In the genomic region with DNA sequence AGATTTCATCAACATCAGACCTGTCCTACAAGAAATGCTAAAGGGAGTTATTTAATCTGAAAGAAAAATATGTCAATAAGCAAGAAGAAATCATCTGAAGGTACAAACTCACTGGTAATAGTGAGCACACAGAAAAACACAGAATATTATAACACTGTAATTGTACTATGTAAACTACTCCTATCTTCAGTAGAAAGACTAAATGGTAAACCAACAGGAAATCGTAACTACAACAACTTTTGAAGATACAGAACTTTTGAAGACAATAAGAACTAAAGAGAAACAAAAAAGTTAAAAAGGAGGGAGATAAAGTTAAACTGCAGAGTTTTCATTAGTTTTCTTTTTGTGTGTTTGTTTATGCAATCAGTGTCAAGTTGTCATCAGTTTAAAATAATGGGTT, we compare ENCODE assay signal across 16 cellular contexts. TPM values are rescaled to one million over a fixed set of nuclear protein-coding genes. Genes with fewer than 3 reads are reported as not detected.
DNase-seq lines count a peak whose midpoint lies in the region; ATAC-seq and TF ChIP-seq lines count a peak whose summit lies in the region.
"Had no signal": no experiment of that assay in that cellular context is flagged by ENCODE, and none has a peak within 500 bp of the region (broad histone marks: within the 10 kb centered on the region; RNA-seq: fewer than 3 reads in every experiment).

No MANE protein-coding gene starts in this region.

- intact Hi-C loops in activated CD4-positive, alpha-beta T cell treated with anti-CD3 and anti-CD28 coated beads, Interleukin-2, amount 10 ng/mL, durations not matched to agents 24 days and 14 days (cut with micrococcal nuclease) = no loop called here
- intact Hi-C loops in CD4-positive, alpha-beta T cell (cut with DNase I, micrococcal nuclease) = no loop called here

- peak overlapping the region; percentile 60 for H3K27ac Mint-ChIP-seq in activated CD4-positive, alpha-beta T cell treated with anti-CD3 and anti-CD28 coated beads, Interleukin-2, amount 10 ng/mL, durations not matched to agents 24 days and 14 days
- peak overlapping the region; percentile 78 for H3K27ac Mint-ChIP-seq in CD4-positive, alpha-beta T cell
- peak overlapping the region; percentile 82 for H3K27ac Mint-ChIP-seq in T-helper 2 cell treated with Interferon-gamma antibody and Interleukin-4, amounts not matched to agents 5 μg/mL and 100 μg/mL, for 36 hours
- peak overlapping the region; percentile 81 for H3K27ac Mint-ChIP-seq in central memory CD8-positive, alpha-beta T cell (ENCODE audit: low read depth)

- H3K27me3 ChIP-seq in CD4-positive, alpha-beta T cell (ENCODE audit: control insufficient read depth, insufficient read depth, low read length) = no peaks in the 10 kb centered on the region

- no peaks in the 10 kb centered on the region for H3K27me3 Mint-ChIP-seq in activated CD4-positive, alpha-beta T cell treated with anti-CD3 and anti-CD28 coated beads, Interleukin-2, amount 10 ng/mL, durations not matched to agents 24 days and 14 days
- no peaks in the 10 kb centered on the region for H3K27me3 Mint-ChIP-seq in CD4-positive, alpha-beta T cell
- no peaks in the 10 kb centered on the region for H3K27me3 Mint-ChIP-seq in T-helper 2 cell treated with Interferon-gamma antibody and Interleukin-4, amounts not matched to agents 5 μg/mL and 100 μg/mL, for 36 hours (ENCODE audit: low read depth)
- no peaks in the 10 kb centered on the region for H3K27me3 Mint-ChIP-seq in central memory CD8-positive, alpha-beta T cell

- CTCF ChIA-PET in CD4-positive, alpha-beta T cell (lab: Charles Lee) = no interaction called here

- peak overlapping the region; percentile 56 for H3K4me3 Mint-ChIP-seq in activated CD4-positive, alpha-beta T cell treated with anti-CD3 and anti-CD28 coated beads, Interleukin-2, amount 10 ng/mL, durations not matched to agents 24 days and 14 days
- H3K4me3 Mint-ChIP-seq in CD4-positive, alpha-beta T cell = peak overlapping the region; percentile 43
- H3K4me3 Mint-ChIP-seq in T-helper 2 cell treated with Interferon-gamma antibody and Interleukin-4, amounts not matched to agents 5 μg/mL and 100 μg/mL, for 36 hours = peak overlapping the region; percentile 60
- H3K4me3 Mint-ChIP-seq in central memory CD8-positive, alpha-beta T cell = peak overlapping the region; percentile 14
- H3K4me3 Mint-ChIP-seq: H9 had no signal

- no peak for DNase-seq in activated CD4-positive, alpha-beta T cell treated with anti-CD3 and anti-CD28 coated beads, Interleukin-2, amount 10 ng/mL, durations not matched to agents 24 days and 14 days
- DNase-seq in activated CD4-positive, alpha-beta T cell treated with anti-CD3 and anti-CD28 coated beads, Interleukin-2, amount 50 U/mL, for 48 hours = no peak
- no peak for DNase-seq in CD4-positive, alpha-beta T cell
- DNase-seq in T-helper 2 cell treated with Interferon-gamma antibody and Interleukin-4, amounts not matched to agents 5 μg/mL and 100 μg/mL, for 36 hours (ENCODE audit: low spot score) = no peak
- no peak for DNase-seq in central memory CD8-positive, alpha-beta T cell (ENCODE audit: low spot score in 2 of 2)
- no peak for DNase-seq in epidermal melanocyte (ENCODE audit: insufficient read length, low spot score)
- DNase-seq: C1 segment of cervical spinal cord, Calu3, H9, Karpas-422, NCI-H1105 treated with DMSO at 0.1 percent for 48 hours, NCI-H1930, NCI-H524, SIG-M5 had no signal

- H3K36me3 Mint-ChIP-seq in activated CD4-positive, alpha-beta T cell treated with anti-CD3 and anti-CD28 coated beads, Interleukin-2, amount 10 ng/mL, durations not matched to agents 24 days and 14 days (ENCODE audit: low read depth) = peaks cover 59% of the 10 kb centered on the region
- H3K36me3 Mint-ChIP-seq in CD4-positive, alpha-beta T cell (ENCODE audit: low read depth) = peaks cover 81% of the 10 kb centered on the region
- peaks cover 54% of the 10 kb centered on the region for H3K36me3 Mint-ChIP-seq in T-helper 2 cell treated with Interferon-gamma antibody and Interleukin-4, amounts not matched to agents 5 μg/mL and 100 μg/mL, for 36 hours (ENCODE audit: low read depth)
- H3K36me3 Mint-ChIP-seq in central memory CD8-positive, alpha-beta T cell (ENCODE audit: insufficient read depth) = peaks cover 26% of the 10 kb centered on the region

- no peaks in the 10 kb centered on the region for H3K9me3 ChIP-seq in CD4-positive, alpha-beta T cell (ENCODE audit: control insufficient read depth, low read length)

- no peak for TF ChIP-seq CTCF in CD4-positive, alpha-beta T cell (IDR thresholded peaks at IDR 0.05)

- no peak overlapping the region for H3K27ac ChIP-seq in CD4-positive, alpha-beta T cell (ENCODE audit: low read depth, low read length)

- no peak for ATAC-seq in CD4-positive, alpha-beta T cell (ENCODE audit: poor library complexity)
- ATAC-seq in central memory CD8-positive, alpha-beta T cell (replicated peaks; ENCODE audit: extremely low read depth, poor library complexity, severe bottlenecking) = no peak
- no peak for ATAC-seq in GM21825 (IDR thresholded peaks at IDR 0.05; ENCODE audit: unreplicated experiment)
- ATAC-seq in GM18907 (IDR thresholded peaks at IDR 0.05; ENCODE audit: unreplicated experiment) = no peak

- H3K9me3 Mint-ChIP-seq in activated CD4-positive, alpha-beta T cell treated with anti-CD3 and anti-CD28 coated beads, Interleukin-2, amount 10 ng/mL, durations not matched to agents 24 days and 14 days = peaks cover under 1% of the 10 kb centered on the region
- H3K9me3 Mint-ChIP-seq in CD4-positive, alpha-beta T cell = no peaks in the 10 kb centered on the region
- no peaks in the 10 kb centered on the region for H3K9me3 Mint-ChIP-seq in T-helper 2 cell treated with Interferon-gamma antibody and Interleukin-4, amounts not matched to agents 5 μg/mL and 100 μg/mL, for 36 hours
- H3K9me3 Mint-ChIP-seq in central memory CD8-positive, alpha-beta T cell = no peaks in the 10 kb centered on the region

- H3K4me1 Mint-ChIP-seq in activated CD4-positive, alpha-beta T cell treated with anti-CD3 and anti-CD28 coated beads, Interleukin-2, amount 10 ng/mL, durations not matched to agents 24 days and 14 days = peaks cover 32% of the 10 kb centered on the region
- H3K4me1 Mint-ChIP-seq in CD4-positive, alpha-beta T cell (ENCODE audit: low read depth) = peaks cover 83% of the 10 kb centered on the region
- peaks cover 40% of the 10 kb centered on the region for H3K4me1 Mint-ChIP-seq in T-helper 2 cell treated with Interferon-gamma antibody and Interleukin-4, amounts not matched to agents 5 μg/mL and 100 μg/mL, for 36 hours (ENCODE audit: low read depth)
- H3K4me1 Mint-ChIP-seq in central memory CD8-positive, alpha-beta T cell = peaks cover 48% of the 10 kb centered on the region

- POLR2A ChIA-PET in CD4-positive, alpha-beta T cell (lab: Charles Lee) = no interaction called here

RNA-seq across cellular contexts. Expression of a gene that starts 12.4 kb away (rescaled TPM):
- 43.6 and 48.2 TPM in 2 replicates for total RNA-seq in activated CD4-positive, alpha-beta T cell treated with anti-CD3 and anti-CD28 coated beads, Interleukin-2, amount 10 ng/mL, durations not matched to agents 24 days and 14 days
- 10 to 100 TPM; 59.9 to 67.7 TPM for total RNA-seq in CD4-positive, alpha-beta T cell
